Comparison of ENCODE assay signal across 19 cellular contexts in genomic region chr5:93512799-93513198, GRCh38.
DNase-seq lines count a peak whose midpoint lies in the region; ATAC-seq, FAIRE-seq and TF ChIP-seq lines count a peak whose summit lies in the region.
"Had no signal": no experiment of that assay in that cellular context is flagged by ENCODE, and none has a peak within 500 bp of the region (broad histone marks: within the 10 kb centered on the region; RNA-seq: fewer than 3 reads in every experiment).

No MANE protein-coding gene starts in this region.

- H3K4me2 ChIP-seq in keratinocyte (ENCODE audit: control insufficient read depth, extremely low read depth, insufficient read depth, low read depth, low read length): no peak overlapping the region

- TF ChIP-seq CTCF in AG04450 (IDR thresholded peaks at IDR 0.05; ENCODE audit: low read depth, low read length) (no peak), chondrocyte (IDR thresholded peaks at IDR 0.05) (no peak), keratinocyte (optimal IDR thresholded peaks at IDR 0.05 in 1 of 3, IDR thresholded peaks at IDR 0.05 in 1 of 3, conservative IDR thresholded peaks at IDR 0.05 in 1 of 3; ENCODE audit: extremely low read depth in 1 of 3, insufficient read depth in 2 of 3, low read length in 3 of 3) (no peak)

- H3K27ac ChIP-seq in AG04450 (ENCODE audit: low read depth, low read length): no peak overlapping the region
- H3K27ac ChIP-seq in keratinocyte (ENCODE audit: control insufficient read depth, insufficient read depth, low read length): no peak overlapping the region
- H3K27ac ChIP-seq: tibial nerve had no signal

- peak; percentile 54 for FAIRE-seq in HTR-8/SVneo (lab: Jason Lieb, UNC)
- peak; percentile 88 for FAIRE-seq in keratinocyte (lab: Jason Lieb, UNC)

- no peak for ATAC-seq in T-cell (replicated peaks in 1 of 4)

- POLR2A ChIA-PET in AG04450 (lab: Yijun Ruan, JAX) (no interaction called here), T-cell (lab: Charles Lee) (no interaction called here)

- no peaks in the 10 kb centered on the region for H3K79me2 ChIP-seq in keratinocyte (ENCODE audit: control insufficient read depth, insufficient read depth, low read length)

- H3K27me3 ChIP-seq in AG04450 (ENCODE audit: control insufficient read depth, insufficient read depth, low read length) (no peaks in the 10 kb centered on the region), keratinocyte (ENCODE audit: control insufficient read depth, extremely low read depth, insufficient read depth, low read length) (no peaks in the 10 kb centered on the region)
- H3K27me3 ChIP-seq: tibial nerve had no signal

- CTCF ChIA-PET in AG04450 (lab: Charles Lee): no interaction called here
- CTCF ChIA-PET in T-cell (lab: Charles Lee): interaction anchor here in 1 of 2 donors (0.6 kb wide), 1 partner anchor 385 kb away, joined by 3 read pairs; no protein-coding TSS in a partner anchor

- no peaks in the 10 kb centered on the region for H3K36me3 ChIP-seq in keratinocyte (ENCODE audit: control insufficient read depth in 2 of 2, extremely low read depth in 1 of 2, insufficient read depth in 2 of 2, low read length in 2 of 2)
- H3K36me3 ChIP-seq: tibial nerve had no signal

- no peak overlapping the region for H3K4me3 Mint-ChIP-seq in chondrocyte (ENCODE audit: unreplicated experiment)
- H3K4me3 Mint-ChIP-seq in T-cell: no peak overlapping the region
- H3K4me3 Mint-ChIP-seq: B cell; central memory CD8-positive, alpha-beta T cell had no signal

- H3K36me3 Mint-ChIP-seq in chondrocyte (ENCODE audit: low read depth): no peaks in the 10 kb centered on the region
- no peaks in the 10 kb centered on the region for H3K36me3 Mint-ChIP-seq in T-cell

- H3K27me3 Mint-ChIP-seq in chondrocyte (ENCODE audit: low read depth): no peaks in the 10 kb centered on the region
- peaks cover 2 to 3% of the 10 kb centered on the region in 2 donors for H3K27me3 Mint-ChIP-seq in T-cell
- H3K27me3 Mint-ChIP-seq: B cell had no signal

- H2AFZ ChIP-seq in keratinocyte (ENCODE audit: control insufficient read depth, low read length): no peak overlapping the region

- H3K4me1 ChIP-seq in keratinocyte (ENCODE audit: control insufficient read depth, extremely low read depth, insufficient read depth, low read length): no peaks in the 10 kb centered on the region

- H3K4me1 Mint-ChIP-seq in chondrocyte (ENCODE audit: low read depth) (peaks cover 19% of the 10 kb centered on the region), T-cell (no peaks in the 10 kb centered on the region)
- H3K4me1 Mint-ChIP-seq: B cell; central memory CD8-positive, alpha-beta T cell had no signal

- H3K9me1 ChIP-seq in keratinocyte (ENCODE audit: control insufficient read depth, extremely low read depth, insufficient read depth, low read length): no peaks in the 10 kb centered on the region

- H3K27ac Mint-ChIP-seq in chondrocyte (ENCODE audit: unreplicated experiment) (peak overlapping the region; percentile 47), T-cell (no peak overlapping the region)
- H3K27ac Mint-ChIP-seq: B cell had no signal

- DNase-seq in AG04450 (ENCODE audit: low read depth, low spot score): peak; percentile 38
- no peak for DNase-seq in HTR-8/SVneo (ENCODE audit: insufficient read length, low spot score)
- no peak for DNase-seq in chondrocyte (ENCODE audit: low spot score)
- no peak for DNase-seq in keratinocyte (ENCODE audit: low read depth, low spot score)
- DNase-seq in DMS 273 treated with DMSO at 0.1 percent for 48 hours (lab: John Stamatoyannopoulos, UW): no peak
- no peak for DNase-seq in T-cell
- no peak for DNase-seq in NCI-H2081 (lab: John Stamatoyannopoulos, UW)
- no peak for DNase-seq in UCSD-AML1 (lab: John Stamatoyannopoulos, UW; ENCODE audit: unreplicated experiment)
- DNase-seq: activated CD8-positive, alpha-beta memory T cell treated with anti-CD3 and anti-CD28 coated beads for 24 hours; activated naive CD4-positive, alpha-beta T cell; DMS79 treated with DMSO at 0.1 percent for 48 hours; erythroblast; KG1; NCI-H1694; NCI-H748 treated with DMSO at 0.1 percent for 48 hours; SIG-M5 had no signal

- H3K9me3 Mint-ChIP-seq in chondrocyte (ENCODE audit: low read depth) (peaks cover 4% of the 10 kb centered on the region), T-cell (no peaks in the 10 kb centered on the region)
- H3K9me3 Mint-ChIP-seq: central memory CD8-positive, alpha-beta T cell had no signal

- H3K9me3 ChIP-seq in AG04450 (ENCODE audit: control insufficient read depth, insufficient read depth, low read length) (no peaks in the 10 kb centered on the region), keratinocyte (ENCODE audit: control insufficient read depth, low read depth, low read length) (no peaks in the 10 kb centered on the region)
- H3K9me3 ChIP-seq: tibial nerve had no signal

- no peak overlapping the region for H3K4me3 ChIP-seq in AG04450 (ENCODE audit: low read depth, low read length)
- no peak overlapping the region for H3K4me3 ChIP-seq in keratinocyte (ENCODE audit: control insufficient read depth in 2 of 3, extremely low read depth in 1 of 3, insufficient read depth in 2 of 3, low read depth in 1 of 3, low read length in 3 of 3)
- H3K4me3 ChIP-seq: tibial nerve had no signal

- no peaks in the 10 kb centered on the region for H4K20me1 ChIP-seq in keratinocyte (ENCODE audit: control insufficient read depth, extremely low read depth, insufficient read depth, low read length)

- dilution Hi-C loops in keratinocyte (cut with MboI; ENCODE audit: extremely low pct_ligation_motif_present, low sequenced_read_pairs): no loop called here

- H3K9ac ChIP-seq in keratinocyte (ENCODE audit: control insufficient read depth, extremely low read depth, insufficient read depth, low read length): no peak overlapping the region
